12 cellular contexts compared by ENCODE assay signal in genomic region chr1:241612533-241613505, GRCh38. TPM values are rescaled to one million over a fixed set of nuclear protein-coding genes. Genes with fewer than 3 reads are reported as not detected.
DNase-seq lines count a peak whose midpoint lies in the region; ATAC-seq and TF ChIP-seq lines count a peak whose summit lies in the region.
"Had no signal": no experiment of that assay in that cellular context is flagged by ENCODE, and none has a peak within 500 bp of the region (broad histone marks: within the 10 kb centered on the region; RNA-seq: fewer than 3 reads in every experiment).

No MANE protein-coding gene starts in this region.

- H3K79me2 ChIP-seq in SK-N-SH (ENCODE audit: insufficient read depth) (no peaks in the 10 kb centered on the region), fibroblast of lung (ENCODE audit: control insufficient read depth, insufficient read depth, low read length) (no peaks in the 10 kb centered on the region), MM.1S (ENCODE audit: low read length) (no peaks in the 10 kb centered on the region)

- H3K4me1 ChIP-seq in SK-N-SH (ENCODE audit: control insufficient read depth in 1 of 2, insufficient read depth in 2 of 2, low read depth in 1 of 2, low read length in 1 of 2) (peaks cover 6 to 18% of the 10 kb centered on the region in 2 experiments; a peak in 3 of 4 replicates), fibroblast of lung (ENCODE audit: control insufficient read depth, extremely low read depth, insufficient read depth, low read length) (peaks cover 11% of the 10 kb centered on the region), MM.1S (ENCODE audit: low read length) (no peaks in the 10 kb centered on the region)

- TF ChIP-seq RAD21 in SK-N-SH (IDR thresholded peaks at IDR 0.05; ENCODE audit: low read length): no peak

- DNase-seq in GM04504 (ENCODE audit: low read depth) (peak; percentile 55), SK-N-SH (no peak), fibroblast of lung (ENCODE audit: low read depth in 2 of 2) (peak; percentile 92 to 95), sciatic nerve (ENCODE audit: low spot score) (no peak), T-helper 9 cell (no peak), MM.1S (no peak)
- DNase-seq: left cardiac atrium; NCI-H510A; stimulated activated CD4-positive, alpha-beta T cell treated with anti-CD3 and anti-CD28 coated beads, Interleukin-12 subunit alpha, Interleukin-12 subunit beta, amount 100 ng/mL, for 4 hours had no signal

- H3K27ac ChIP-seq in SK-N-SH (ENCODE audit: low read depth in 2 of 2, low read length in 1 of 2): peak overlapping the region in 1 of 2 experiments; percentile 85; a peak in 2 of 4 replicates
- peak overlapping the region; percentile 65 for H3K27ac ChIP-seq in fibroblast of lung (ENCODE audit: insufficient read depth, low read length)
- H3K27ac ChIP-seq in MM.1S (ENCODE audit: low read length): no peak overlapping the region
- H3K27ac ChIP-seq: cardiac muscle cell had no signal

- CTCF ChIA-PET in SK-N-SH (lab: Yijun Ruan, JAX): interaction anchor here (1.3 to 3.4 kb wide), 11 partner anchors 13 to 236 kb away, joined by 4 to 41 read pairs (median 14); partner anchors contain the start of gene EXO1

- ATAC-seq in sciatic nerve: peak; percentile 40
- ATAC-seq in HG03039 (IDR thresholded peaks at IDR 0.05; ENCODE audit: unreplicated experiment): no peak
- ATAC-seq in GM21717 (IDR thresholded peaks at IDR 0.05; ENCODE audit: unreplicated experiment): no peak

- no peaks in the 10 kb centered on the region for H4K20me1 ChIP-seq in SK-N-SH (ENCODE audit: insufficient read depth)
- no peaks in the 10 kb centered on the region for H4K20me1 ChIP-seq in fibroblast of lung (ENCODE audit: control insufficient read depth, extremely low read depth, insufficient read depth, low read length)
- no peaks in the 10 kb centered on the region for H4K20me1 ChIP-seq in MM.1S (ENCODE audit: insufficient read depth, low read length)

- POLR2A ChIA-PET in SK-N-SH (lab: Yijun Ruan, JAX): no interaction called here

- H3K9ac ChIP-seq in SK-N-SH (peak overlapping the region; percentile 46; the same call in 1 of the 2 replicates), fibroblast of lung (ENCODE audit: insufficient read depth, low read length) (no peak overlapping the region), MM.1S (ENCODE audit: low read length) (no peak overlapping the region)

- WGBS in SK-N-SH (ENCODE audit: low lambda C conversion rate): 63% methylated on average over 9 of the region's 9 CpGs

- H3K9me2 ChIP-seq in SK-N-SH (no peaks in the 10 kb centered on the region), MM.1S (replicated peaks; ENCODE audit: insufficient read depth, low read length) (no peaks in the 10 kb centered on the region)

- H3F3A ChIP-seq in SK-N-SH (replicated peaks; ENCODE audit: insufficient read depth) (peaks cover 8% of the 10 kb centered on the region), MM.1S (ENCODE audit: insufficient read depth, low read length) (no peaks in the 10 kb centered on the region)

- H3K4me3 ChIP-seq in SK-N-SH (ENCODE audit: low read depth in 2 of 2, low read length in 1 of 2) (no peak overlapping the region), fibroblast of lung (replicated peaks in 1 of 4; ENCODE audit: control extremely low read depth in 1 of 4, insufficient read depth in 1 of 4, low read depth in 3 of 4, low read length in 4 of 4) (peak overlapping the region in 1 of 4 experiments; percentile 17), MM.1S (ENCODE audit: low read length) (no peak overlapping the region)
- H3K4me3 ChIP-seq: cardiac muscle cell had no signal

- H3K36me3 ChIP-seq in SK-N-SH (replicated peaks in 1 of 2; ENCODE audit: control insufficient read depth in 1 of 2, insufficient read depth in 2 of 2, low read length in 1 of 2) (peaks cover 0 to 2% of the 10 kb centered on the region in 2 experiments), fibroblast of lung (ENCODE audit: control insufficient read depth, insufficient read depth, low read length) (no peaks in the 10 kb centered on the region), MM.1S (replicated peaks; ENCODE audit: insufficient read depth, low read length) (no peaks in the 10 kb centered on the region)
- H3K36me3 ChIP-seq: cardiac muscle cell had no signal

- TF ChIP-seq CTCF in SK-N-SH (IDR thresholded peaks at IDR 0.05) (no peak), fibroblast of lung (conservative IDR thresholded peaks at IDR 0.05 in 1 of 2, IDR thresholded peaks at IDR 0.05 in 1 of 2; ENCODE audit: low read depth in 1 of 2, low read length in 2 of 2) (no peak), MM.1S (IDR thresholded peaks at IDR 0.05; ENCODE audit: low read length) (no peak)

- no peak for TF ChIP-seq EP300 in SK-N-SH (IDR thresholded peaks at IDR 0.05; ENCODE audit: borderline replicate concordance in 1 of 2, low read depth in 1 of 2, low read length in 1 of 2)

- H2AFZ ChIP-seq in SK-N-SH (ENCODE audit: low read depth) (peak overlapping the region; percentile 80), fibroblast of lung (ENCODE audit: low read length) (peak overlapping the region; percentile 41), MM.1S (ENCODE audit: low read length) (no peak overlapping the region)

- H3K4me2 ChIP-seq in SK-N-SH (peak overlapping the region; percentile 41), fibroblast of lung (ENCODE audit: extremely low read depth, insufficient read depth, low read length) (peak overlapping the region; percentile 37), MM.1S (ENCODE audit: low read depth, low read length) (no peak overlapping the region)

- H3K9me3 ChIP-seq in SK-N-SH (no peaks in the 10 kb centered on the region), fibroblast of lung (ENCODE audit: control insufficient read depth, insufficient read depth, low read depth, low read length) (no peaks in the 10 kb centered on the region), MM.1S (replicated peaks; ENCODE audit: insufficient read depth, low read length) (no peaks in the 10 kb centered on the region)

- intact Hi-C loops in sciatic nerve (cut with DNase I): loop anchor here (10.0 kb wide), 1 partner anchor 222 kb away; no protein-coding TSS in a partner anchor

- H3K27me3 ChIP-seq in SK-N-SH (ENCODE audit: insufficient read depth) (no peaks in the 10 kb centered on the region), fibroblast of lung (ENCODE audit: control insufficient read depth, insufficient read depth, low read length) (no peaks in the 10 kb centered on the region), MM.1S (replicated peaks; ENCODE audit: insufficient read depth, low read length) (no peaks in the 10 kb centered on the region)
- H3K27me3 ChIP-seq: cardiac muscle cell had no signal

TF ChIP-seq in SK-N-SH, 30 proteins besides CTCF, POLR2A, EP300 and RAD21 (continues in another document):
- TF ChIP-seq JUND (IDR thresholded peaks at IDR 0.05) (peak; percentile 62), FOXM1 (IDR thresholded peaks at IDR 0.05; ENCODE audit: low read depth) (no peak), ZBTB33 (IDR thresholded peaks at IDR 0.05; ENCODE audit: borderline replicate concordance, low read depth) (peak; percentile 41; the same call in 1 of the 2 replicates), FOSL2 (IDR thresholded peaks at IDR 0.05; ENCODE audit: borderline replicate concordance, low read depth) (peak; percentile 77; the same call in 1 of the 2 replicates)

RNA-seq across cellular contexts. Expression of gene CHML, which starts 27.4 kb away (rescaled TPM):
- polyA plus RNA-seq in SK-N-SH (2012; rRNA removed) (3.0 and 4.1 TPM in 2 replicates), fibroblast of lung (10.8 and 16.1 TPM in 2 replicates)
- 4.2 and 4.4 TPM in 2 replicates for polyA plus RNA-seq in SK-N-SH (2012; cell fraction: cytosol; rRNA removed)
- polyA plus RNA-seq in SK-N-SH (2012; cell fraction: nucleus; rRNA removed): 1.4 and 5.2 TPM in 2 replicates
- total RNA-seq in fibroblast of lung (7.2 and 11.4 TPM in 2 replicates), sciatic nerve (12.0 TPM)
- 7.0 and 12.6 TPM in 2 replicates for polyA plus RNA-seq in fibroblast of lung (2012)
- polyA minus RNA-seq in fibroblast of lung (ENCODE audit: low replicate concordance): 16.1 and 22.5 TPM in 2 replicates

RNA-seq across cellular contexts. Expression of gene OPN3, which starts 27.4 kb away (rescaled TPM):
- 7.8 and 11.0 TPM in 2 replicates for polyA plus RNA-seq in SK-N-SH (2012; rRNA removed)
- polyA plus RNA-seq in SK-N-SH (2012; cell fraction: cytosol; rRNA removed): 14.8 and 15.3 TPM in 2 replicates
- 1.4 and 3.7 TPM in 2 replicates for polyA plus RNA-seq in SK-N-SH (2012; cell fraction: nucleus; rRNA removed)
- total RNA-seq in fibroblast of lung: 20.3 and 32.5 TPM in 2 replicates
- polyA plus RNA-seq in fibroblast of lung: 27.5 and 58.9 TPM in 2 replicates
- 12.9 and 30.8 TPM in 2 replicates for polyA plus RNA-seq in fibroblast of lung (2012)
- 17.0 and 18.5 TPM in 2 replicates for polyA minus RNA-seq in fibroblast of lung (ENCODE audit: low replicate concordance)
- 16.9 TPM for total RNA-seq in sciatic nerve

RNA-seq across cellular contexts. Expression of gene WDR64, which starts 39.3 kb away (rescaled TPM):
- polyA plus RNA-seq in SK-N-SH (2012; rRNA removed) (not detected in 2 replicates), fibroblast of lung (not detected in 2 replicates)
- polyA plus RNA-seq in SK-N-SH (2012; cell fraction: cytosol; rRNA removed): not detected in 2 replicates
- not detected in 2 replicates for polyA plus RNA-seq in SK-N-SH (2012; cell fraction: nucleus; rRNA removed)
- total RNA-seq in fibroblast of lung (not detected in 2 replicates), sciatic nerve (not detected)
- not detected in 2 replicates for polyA plus RNA-seq in fibroblast of lung (2012)
- not detected in 2 replicates for polyA minus RNA-seq in fibroblast of lung (ENCODE audit: low replicate concordance)
- total RNA-seq: cardiac muscle cell, left cardiac atrium had no signal
- polyA plus RNA-seq: cardiac muscle cell had no signal

Comparison
In these comparisons a context has a peak if more than half of its experiments do, and no peak if none do; other contexts are left out.
1. DNase-seq: peak in GM04504 (single experiment) and fibroblast of lung (2 of 2); none in SK-N-SH (single experiment), sciatic nerve (single experiment), T-helper 9 cell (single experiment) and MM.1S (single experiment).